Comparison of ENCODE assay signal across 12 cellular contexts in genomic region chr17:50640701-50641338, GRCh38. TPM values are rescaled to one million over a fixed set of nuclear protein-coding genes. Genes with fewer than 3 reads are reported as not detected.
DNase-seq lines count a peak whose midpoint lies in the region; ATAC-seq and TF ChIP-seq lines count a peak whose summit lies in the region.
"Had no signal": no experiment of that assay in that cellular context is flagged by ENCODE, and none has a peak within 500 bp of the region (broad histone marks: within the 10 kb centered on the region; RNA-seq: fewer than 3 reads in every experiment).

No MANE protein-coding gene starts in this region.

- H3K9me2 ChIP-seq in OCI-LY7 (ENCODE audit: insufficient read depth, low read length): no peaks in the 10 kb centered on the region

- no peak overlapping the region for H3K9ac ChIP-seq in BLaER1
- H3K9ac ChIP-seq: KMS-11 had no signal

- H3K79me2 ChIP-seq in OCI-LY7 (ENCODE audit: insufficient read depth, low read depth, low read length): no peaks in the 10 kb centered on the region

- POLR2A ChIA-PET in OCI-LY7 (lab: Charles Lee): no interaction called here

- no peak overlapping the region for H3K4me3 Mint-ChIP-seq in endothelial cell (ENCODE audit: unreplicated experiment)
- no peak overlapping the region for H3K4me3 Mint-ChIP-seq in activated T-cell treated with anti-CD3 and anti-CD28 coated beads, Interleukin-2, amount 50 U/mL, for 72 hours

- intact Hi-C loops in OCI-LY7 (cut with micrococcal nuclease; ENCODE audit: unreplicated experiment) (no loop called here), mucosa of descending colon (cut with DNase I, micrococcal nuclease) (no loop called here)

- H2AFZ ChIP-seq in OCI-LY7 (ENCODE audit: low read length): peak overlapping the region; percentile 22; the same call in 1 of the 2 replicates

- H3K27me3 ChIP-seq in BLaER1: peaks cover 21% of the 10 kb centered on the region
- no peaks in the 10 kb centered on the region; the same call in 1 of the 2 replicates for H3K27me3 ChIP-seq in HAP-1 (ENCODE audit: low read depth)

- CTCF ChIA-PET in OCI-LY7 (lab: Charles Lee; ENCODE audit: unreplicated experiment): no interaction called here

- in situ Hi-C loops in HAP-1 (cut with MboI; ENCODE audit: low sequenced_read_pairs): no loop called here

- H3K27ac ChIP-seq in BLaER1: no peak overlapping the region
- no peak overlapping the region for H3K27ac ChIP-seq in OCI-LY7 (ENCODE audit: low read depth, low read length, poor library complexity, severe bottlenecking)
- H3K27ac ChIP-seq: KMS-11 had no signal

- H3K36me3 Mint-ChIP-seq in endothelial cell (ENCODE audit: low read depth, unreplicated experiment): peaks cover 4% of the 10 kb centered on the region
- no peaks in the 10 kb centered on the region for H3K36me3 Mint-ChIP-seq in activated T-cell treated with anti-CD3 and anti-CD28 coated beads, Interleukin-2, amount 50 U/mL, for 72 hours (ENCODE audit: insufficient read depth in 2 of 2)

- H4K20me1 ChIP-seq in BLaER1 (peaks cover 6% of the 10 kb centered on the region; the same call in 1 of the 2 replicates), OCI-LY7 (ENCODE audit: insufficient read depth, low read length) (no peaks in the 10 kb centered on the region)

- ATAC-seq in mucosa of descending colon: peak; percentile 9
- no peak for ATAC-seq in activated T-cell treated with anti-CD3 and anti-CD28 coated beads, Interleukin-2, amount 50 U/mL, for 72 hours (replicated peaks in 1 of 2)

- no TSS peak for BruUV-seq in OCI-LY7 (replicated peaks; lab: Mats Ljungman, UMichigan)

- DNase-seq in OCI-LY7 (ENCODE audit: low spot score): no peak
- peak; percentile 59 to 78 for DNase-seq in dermis microvascular lymphatic vessel endothelial cell (ENCODE audit: low read depth in 2 of 2)
- peak in 2 of 3 donors; percentile 36 to 50 for DNase-seq in mucosa of descending colon
- DNase-seq in NCI-H1092 (lab: John Stamatoyannopoulos, UW): no peak
- no peak for DNase-seq in HAP-1 (ENCODE audit: low spot score in 2 of 2)
- no peak for DNase-seq in endothelial cell (ENCODE audit: low spot score)
- DNase-seq in activated T-cell treated with anti-CD3 and anti-CD28 coated beads, Interleukin-2, amount 50 U/mL, for 72 hours: no peak
- DNase-seq: activated CD8-positive, alpha-beta memory T cell treated with anti-CD3 and anti-CD28 coated beads, Interleukin-2, amount 50 U/mL, for 4 hours; COR-L47 had no signal

- H3K9me3 ChIP-seq in BLaER1 (no peaks in the 10 kb centered on the region), OCI-LY7 (ENCODE audit: low read length) (no peaks in the 10 kb centered on the region), mucosa of descending colon (no peaks in the 10 kb centered on the region), HAP-1 (no peaks in the 10 kb centered on the region)
- H3K9me3 ChIP-seq: thoracic aorta had no signal

- no peak overlapping the region for H3K4me3 ChIP-seq in BLaER1
- H3K4me3 ChIP-seq in OCI-LY7 (ENCODE audit: low read depth, low read length, poor library complexity, severe bottlenecking): no peak overlapping the region
- no peak overlapping the region for H3K4me3 ChIP-seq in mucosa of descending colon
- H3K4me3 ChIP-seq in HAP-1: no peak overlapping the region
- H3K4me3 ChIP-seq: thoracic aorta had no signal

- TF ChIP-seq CTCF in OCI-LY7 (conservative IDR thresholded peaks at IDR 0.05; ENCODE audit: low read length) (no peak), mucosa of descending colon (IDR thresholded peaks at IDR 0.05) (no peak), endothelial cell (IDR thresholded peaks at IDR 0.05; ENCODE audit: unreplicated experiment) (no peak)

- no peak overlapping the region for H3K27ac Mint-ChIP-seq in endothelial cell (ENCODE audit: unreplicated experiment)
- no peak overlapping the region for H3K27ac Mint-ChIP-seq in activated T-cell treated with anti-CD3 and anti-CD28 coated beads, Interleukin-2, amount 50 U/mL, for 72 hours

- H3K36me3 ChIP-seq in BLaER1 (no peaks in the 10 kb centered on the region), OCI-LY7 (ENCODE audit: insufficient read depth, low read length) (no peaks in the 10 kb centered on the region), mucosa of descending colon (ENCODE audit: low read depth) (no peaks in the 10 kb centered on the region), HAP-1 (replicated peaks) (no peaks in the 10 kb centered on the region)
- H3K36me3 ChIP-seq: thoracic aorta had no signal

- H3K27me3 Mint-ChIP-seq in endothelial cell (ENCODE audit: unreplicated experiment): peaks cover 7% of the 10 kb centered on the region
- H3K27me3 Mint-ChIP-seq in activated T-cell treated with anti-CD3 and anti-CD28 coated beads, Interleukin-2, amount 50 U/mL, for 72 hours (ENCODE audit: low read depth): peaks cover 26% of the 10 kb centered on the region

- H3K4me2 ChIP-seq in BLaER1 (peak overlapping the region; percentile 75; the same call in 1 of the 2 replicates), OCI-LY7 (ENCODE audit: low read length) (no peak overlapping the region)
- H3K4me2 ChIP-seq: KMS-11 had no signal

- H3K4me1 ChIP-seq in BLaER1 (peaks cover 47% of the 10 kb centered on the region), OCI-LY7 (ENCODE audit: insufficient read depth, low read length, poor library complexity, severe bottlenecking) (peaks cover 9% of the 10 kb centered on the region), mucosa of descending colon (ENCODE audit: low read depth) (peaks cover 44% of the 10 kb centered on the region), HAP-1 (no peaks in the 10 kb centered on the region)

- H3K9me3 Mint-ChIP-seq in endothelial cell (ENCODE audit: unreplicated experiment): no peaks in the 10 kb centered on the region
- H3K9me3 Mint-ChIP-seq in activated T-cell treated with anti-CD3 and anti-CD28 coated beads, Interleukin-2, amount 50 U/mL, for 72 hours: no peaks in the 10 kb centered on the region

- H3K4me1 Mint-ChIP-seq in endothelial cell (ENCODE audit: unreplicated experiment): peaks cover 9% of the 10 kb centered on the region
- no peaks in the 10 kb centered on the region for H3K4me1 Mint-ChIP-seq in activated T-cell treated with anti-CD3 and anti-CD28 coated beads, Interleukin-2, amount 50 U/mL, for 72 hours (ENCODE audit: low read depth)

RNA-seq across cellular contexts. Expression of gene ABCC3, which starts 6.1 kb away (rescaled TPM):
- not detected in 2 replicates for total RNA-seq in OCI-LY7 (2014; rRNA removed; shearing (Covaris generic))
- total RNA-seq in OCI-LY7 (2022) (not detected in 2 replicates), dermis microvascular lymphatic vessel endothelial cell (0.13 and 0.90 TPM in 2 replicates), mucosa of descending colon (100 to 1,000 TPM; 166 to 453 (median 211) TPM), endothelial cell (ENCODE audit: unreplicated experiment) (0.67 TPM)
- total RNA-seq in activated T-cell treated with anti-CD3 and anti-CD28 coated beads, Interleukin-2, amount 50 U/mL, for 72 hours: not detected

Comparison
In these comparisons a context has a peak if more than half of its experiments do, and no peak if none do; other contexts are left out.
1. DNase-seq: peak in dermis microvascular lymphatic vessel endothelial cell (2 of 2) and mucosa of descending colon (2 of 3); none in OCI-LY7 (single experiment), NCI-H1092 (single experiment), HAP-1 (0 of 2), endothelial cell (single experiment) and activated T-cell treated with anti-CD3 and anti-CD28 coated beads, Interleukin-2, amount 50 U/mL, for 72 hours (0 of 2).
2. RNA of gene ABCC3, which starts 6.1 kb away (total RNA-seq): 166 to 453 TPM in mucosa of descending colon; 0.13 to 0.90 TPM in dermis microvascular lymphatic vessel endothelial cell, 0.67 TPM in endothelial cell (single experiment), not detected in OCI-LY7 and not detected in activated T-cell treated with anti-CD3 and anti-CD28 coated beads, Interleukin-2, amount 50 U/mL, for 72 hours; every median in the first group is over 10 times any median in the second.